23 cellular contexts compared by ENCODE assay signal in the genomic region with DNA sequence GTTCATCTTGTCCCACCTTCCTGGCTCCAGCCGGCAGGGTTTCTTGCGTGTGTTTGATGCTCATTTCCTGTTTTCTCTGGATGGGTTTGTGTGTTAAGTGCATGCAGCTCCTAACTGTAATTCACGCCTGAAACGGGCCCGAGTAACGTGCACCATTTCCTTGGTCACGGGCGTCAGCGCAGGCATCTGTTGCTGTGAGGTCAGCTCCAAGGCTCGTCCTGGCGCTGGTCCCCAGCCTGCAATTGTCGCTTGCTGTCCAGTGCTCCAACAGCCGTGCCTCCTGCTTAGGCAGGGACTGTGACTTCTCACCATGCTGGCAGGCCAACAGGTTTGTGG.
"Had no signal": no experiment of that assay in that cellular context is flagged by ENCODE, and none has a peak within 500 bp of the region (broad histone marks: within the 10 kb centered on the region; RNA-seq: fewer than 3 reads in every experiment).

No MANE protein-coding gene starts in this region.

- H3K4me3 ChIP-seq: Peyer's patch, SJSA1 had no signal

- ATAC-seq: activated CD8-positive, alpha-beta T cell treated with anti-CD3 and anti-CD28 coated beads for 36 hours; activated naive CD8-positive, alpha-beta T cell treated with anti-CD3 and anti-CD28 coated beads, Interleukin-2, amount 50 U/mL, for 24 hours; activated T-cell treated with anti-CD3 and anti-CD28 coated beads, Interleukin-2, amount 50 U/mL, for 4 hours; PC-3 had no signal

- H3K4me1 ChIP-seq: Peyer's patch, SJSA1 had no signal

- H3K36me3 ChIP-seq: Peyer's patch, SJSA1 had no signal

- H3K9me3 ChIP-seq: Peyer's patch, SK-N-SH had no signal

- H3K9ac ChIP-seq: SK-N-SH had no signal

- H3K27ac ChIP-seq: Peyer's patch, SJSA1 had no signal

- DNase-seq: activated CD4-positive, alpha-beta T cell treated with anti-CD3 and anti-CD28 coated beads, Interleukin-2, amount 10 ng/mL, durations not matched to agents 24 days and 14 days; activated CD4-positive, alpha-beta T cell treated with anti-CD3 and anti-CD28 coated beads, Interleukin-2, amount 50 U/mL, for 4 hours; activated CD8-positive, alpha-beta T cell treated with anti-CD3 and anti-CD28 coated beads for 36 hours; activated naive CD4-positive, alpha-beta T cell treated with anti-CD3 and anti-CD28 coated beads, Interleukin-2, amount 10 ng/mL, durations not matched to agents 7 days and 5 days; activated naive CD8-positive, alpha-beta T cell treated with anti-CD3 and anti-CD28 coated beads, Interleukin-2, amount 50 U/mL, for 24 hours; activated T-cell treated with anti-CD3 and anti-CD28 coated beads for 4 hours; activated T-cell treated with anti-CD3 and anti-CD28 coated beads, Interleukin-2, amount 50 U/mL, for 4 hours; anterior cingulate cortex; KG1; MM.1S; NCI-H146; NCI-H187; NCI-H2029 treated with DMSO at 0.1 percent for 48 hours; NCI-H2107; NCI-H2171; NCI-H510A; NK-92 treated with Interleukin-12 subunit alpha and Interleukin-12 subunit beta, amount 100 ng/mL, for 24 hours; PC-3; Peyer's patch; RPMI8226; SHP77 treated with DMSO at 0.1 percent for 48 hours had no signal

- H3K4me2 ChIP-seq: SK-N-SH had no signal

- H3K27me3 ChIP-seq: Peyer's patch, SJSA1 had no signal
